Comparison of ENCODE assay signal across 8 cellular contexts in genomic region chr5:43313035-43313853, GRCh38. TPM values are rescaled to one million over a fixed set of nuclear protein-coding genes. Genes with fewer than 3 reads are reported as not detected.
DNase-seq lines count a peak whose midpoint lies in the region; ATAC-seq and TF ChIP-seq lines count a peak whose summit lies in the region.

TSS of gene HMGCS1 (minus strand) at chr5:43313412. CDS start at chr5:43298965, 14,447 bp downstream.

- TF ChIP-seq CTCF in BJ (IDR thresholded peaks at IDR 0.05; ENCODE audit: insufficient read depth, low read depth, low read length) (peak; percentile 19; the same call in 1 of the 2 replicates), colonic mucosa (IDR thresholded peaks at IDR 0.05) (no peak)

- peaks cover 56% of the 10 kb centered on the region for H3K4me1 Mint-ChIP-seq in activated CD4-positive, alpha-beta T cell treated with anti-CD3 and anti-CD28 coated beads, Interleukin-2, amount 10 ng/mL, durations not matched to agents 24 days and 14 days

- H3K36me3 ChIP-seq in BJ (ENCODE audit: control insufficient read depth, insufficient read depth, low read length) = no peaks in the 10 kb centered on the region
- H3K36me3 ChIP-seq in colonic mucosa = no peaks in the 10 kb centered on the region

- CTCF ChIA-PET in BJ (lab: Yijun Ruan, JAX) = interaction anchor here (0.9 to 4.4 kb wide), 7 partner anchors 15 to 401 kb away, joined by 3 to 23 read pairs (median 4); partner anchors contain the start of gene TMEM267

- peak within 1 kb of the TSS; percentile 89 for H3K4me3 Mint-ChIP-seq in activated CD4-positive, alpha-beta T cell treated with anti-CD3 and anti-CD28 coated beads, Interleukin-2, amount 10 ng/mL, durations not matched to agents 24 days and 14 days

- H3K27ac Mint-ChIP-seq in activated CD4-positive, alpha-beta T cell treated with anti-CD3 and anti-CD28 coated beads, Interleukin-2, amount 10 ng/mL, durations not matched to agents 24 days and 14 days = peak within 1 kb of the TSS; percentile 94

- H3K27me3 Mint-ChIP-seq in activated CD4-positive, alpha-beta T cell treated with anti-CD3 and anti-CD28 coated beads, Interleukin-2, amount 10 ng/mL, durations not matched to agents 24 days and 14 days = no peaks in the 10 kb centered on the region

- H3K4me3 ChIP-seq in BJ (ENCODE audit: low read depth, low read length) = peak within 1 kb of the TSS; percentile 79
- peak within 1 kb of the TSS; percentile 77 for H3K4me3 ChIP-seq in colonic mucosa

- H3K36me3 Mint-ChIP-seq in activated CD4-positive, alpha-beta T cell treated with anti-CD3 and anti-CD28 coated beads, Interleukin-2, amount 10 ng/mL, durations not matched to agents 24 days and 14 days (ENCODE audit: low read depth) = peaks cover 36% of the 10 kb centered on the region

- 0 out of 2 replicates have a peak, but pooled peaks cover 2% of the 10 kb centered on the region for H3K27me3 ChIP-seq in BJ (ENCODE audit: control insufficient read depth, insufficient read depth, low read length)
- no peaks in the 10 kb centered on the region for H3K27me3 ChIP-seq in colonic mucosa

- H3K9me3 ChIP-seq in colonic mucosa = no peaks in the 10 kb centered on the region

- POLR2A ChIA-PET in BJ (lab: Charles Lee) = interaction anchor here (2.1 kb wide), 1 partner anchor 192 kb away, joined by 17 read pairs; no protein-coding TSS in a partner anchor

- peak; percentile 97 for ATAC-seq in GM19324 (IDR thresholded peaks at IDR 0.05; ENCODE audit: low FRiP score, unreplicated experiment)
- ATAC-seq in HG03469 (IDR thresholded peaks at IDR 0.05; ENCODE audit: unreplicated experiment) = peak; percentile 95

- intact Hi-C loops in activated CD4-positive, alpha-beta T cell treated with anti-CD3 and anti-CD28 coated beads, Interleukin-2, amount 10 ng/mL, durations not matched to agents 24 days and 14 days (cut with micrococcal nuclease) = loop anchor here (1.0 to 10.0 kb wide), 10 partner anchors 9 to 362 kb away; partner anchors contain the start of genes C5orf34 and NNT
- intact Hi-C loops in colonic mucosa (cut with DNase I) = loop anchor here (5.0 kb wide), 1 partner anchor 191 kb away; the partner anchor contains the start of gene ZNF131

- peaks cover 16% of the 10 kb centered on the region for H3K9me3 Mint-ChIP-seq in activated CD4-positive, alpha-beta T cell treated with anti-CD3 and anti-CD28 coated beads, Interleukin-2, amount 10 ng/mL, durations not matched to agents 24 days and 14 days

- H3K4me1 ChIP-seq in colonic mucosa = peaks cover 5% of the 10 kb centered on the region

- peak within 1 kb of the TSS; percentile 89 to 93 for H3K9ac ChIP-seq in colonic mucosa (ENCODE audit: low read depth in 2 of 2, low read length in 2 of 2)

- peak; percentile 98 for DNase-seq in BJ (ENCODE audit: low read depth)
- DNase-seq in NCI-H526 treated with DMSO at 0.1 percent for 48 hours (lab: John Stamatoyannopoulos, UW) = peak; percentile 100
- peak; percentile 100 for DNase-seq in activated CD4-positive, alpha-beta T cell treated with anti-CD3 and anti-CD28 coated beads, Interleukin-2, amount 10 ng/mL, durations not matched to agents 24 days and 14 days
- DNase-seq in colonic mucosa = peak; percentile 99
- peak; percentile 100 for DNase-seq in kidney tubule cell (ENCODE audit: low spot score)
- DNase-seq in stimulated activated CD4-positive, alpha-beta T cell treated with anti-CD3 and anti-CD28 coated beads, Interleukin-1b, Interleukin-23, amount 100 ng/mL, for 24 hours (ENCODE audit: low read depth in 4 of 4, low spot score in 1 of 4) = peak; percentile 83 to 98 (median 92)

- H3K27ac ChIP-seq in colonic mucosa = peak within 1 kb of the TSS; percentile 84

RNA-seq across cellular contexts. Expression of gene HMGCS1, which starts in this region (rescaled TPM):
- 8.6 and 11.3 TPM in 2 replicates for polyA plus RNA-seq in BJ (2011; rRNA removed)
- polyA minus RNA-seq in BJ (2011; rRNA and poly(A)+ RNA removed) = 10.1 and 11.1 TPM in 2 replicates
- 230 and 241 TPM in 2 replicates for total RNA-seq in activated CD4-positive, alpha-beta T cell treated with anti-CD3 and anti-CD28 coated beads, Interleukin-2, amount 10 ng/mL, durations not matched to agents 24 days and 14 days
- total RNA-seq in colonic mucosa = 100 to 1,000 TPM in 1 of 2 donors, 10 to 100 TPM in 1; 95.1 to 498 TPM

Comparison
In these comparisons a context has a peak if more than half of its experiments do, and no peak if none do; other contexts are left out.
1. Peak in every context shown above with its lines: DNase-seq, ATAC-seq, H3K4me3 ChIP-seq and H3K27ac ChIP-seq.